In genomic region chr2:127044165-127044718, GRCh38 we compare ENCODE assay signal across 2 cellular contexts.
A peak's percentile ranks its signal among the peaks of the same experiment; 100 is the strongest.
TF ChIP-seq lines count a peak whose summit lies in the region.

No MANE protein-coding gene starts in this region.

TF ChIP-seq in HepG2, 621 proteins besides CTCF, POLR2A, EP300 and RAD21 (continued from another document):
- TF ChIP-seq ATRX (CRISPR knock-in tag; IDR thresholded peaks at IDR 0.05; ENCODE audit: borderline replicate concordance) (no peak), ZNF841 (CRISPR knock-in tag; IDR thresholded peaks at IDR 0.05; ENCODE audit: borderline replicate concordance) (no peak), TIGD3 (CRISPR knock-in tag; IDR thresholded peaks at IDR 0.05; ENCODE audit: borderline replicate concordance) (no peak), ZNF451 (CRISPR knock-in tag; IDR thresholded peaks at IDR 0.05) (no peak), ZNF660 (CRISPR knock-in tag; IDR thresholded peaks at IDR 0.05; ENCODE audit: borderline replicate concordance, low read depth) (no peak), POLR2AphosphoS5 (IDR thresholded peaks at IDR 0.05; ENCODE audit: low read depth, low read length) (no peak), GATA4 (IDR thresholded peaks at IDR 0.05; ENCODE audit: borderline replicate concordance, low read depth) (no peak), ZNF549 (CRISPR knock-in tag; IDR thresholded peaks at IDR 0.05) (no peak), ZNF275 (CRISPR knock-in tag; IDR thresholded peaks at IDR 0.05; ENCODE audit: borderline replicate concordance) (no peak), CHD2 (IDR thresholded peaks at IDR 0.05; ENCODE audit: low read depth, low read length) (no peak), PLRG1 (conservative IDR thresholded peaks at IDR 0.05) (peak; percentile 94)
TF ChIP-seq in HepG2: peak in this region for 5.

TF ChIP-seq in H1, 55 proteins besides CTCF, POLR2A, EP300 and RAD21 (continued from another document):
- TF ChIP-seq CHD7 (IDR thresholded peaks at IDR 0.05; ENCODE audit: insufficient replicate concordance, low read length) (no peak), RBBP5 (IDR thresholded peaks at IDR 0.05; ENCODE audit: borderline replicate concordance, low read depth, low read length) (no peak), CHD1 (IDR thresholded peaks at IDR 0.05; ENCODE audit: low read depth, low read length) (no peak)
TF ChIP-seq in H1: peak in this region for 0.
